Comparison of ENCODE assay signal across 8 cellular contexts in the genomic region with DNA sequence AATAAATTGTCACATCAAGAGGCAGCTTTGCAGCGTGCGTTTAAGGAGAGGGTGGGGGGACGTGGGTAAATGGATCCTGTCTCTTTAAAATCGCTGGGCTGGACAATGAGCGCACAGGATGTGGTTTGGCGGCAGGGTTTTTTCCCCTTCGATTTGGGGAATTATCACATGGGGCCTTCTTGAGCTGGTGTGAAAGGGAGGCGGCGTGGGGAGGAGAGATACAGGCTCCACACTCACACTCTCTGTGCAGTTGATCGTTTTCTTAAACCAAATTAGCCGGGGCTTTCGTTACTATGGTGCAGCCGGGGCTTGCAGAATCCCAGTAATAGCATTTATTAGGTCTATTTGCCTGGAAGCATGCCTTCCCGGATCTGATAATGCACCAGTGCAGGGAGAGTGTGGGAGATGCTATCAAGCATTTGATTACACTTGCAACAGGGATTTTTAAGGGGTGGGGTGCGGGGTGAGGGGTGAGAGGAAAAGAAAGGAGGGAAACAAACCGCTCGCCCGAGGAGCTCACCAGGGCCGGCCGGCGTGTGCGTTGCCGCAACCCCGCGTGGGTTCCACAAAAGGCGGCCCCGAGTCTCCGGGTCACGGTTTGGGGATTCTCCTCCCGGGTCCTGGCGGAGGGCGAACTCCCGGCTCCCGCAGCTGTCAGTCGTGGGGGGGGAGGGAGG.
DNase-seq lines count a peak whose midpoint lies in the region; ATAC-seq and TF ChIP-seq lines count a peak whose summit lies in the region.

No MANE protein-coding gene starts in this region.

- peak overlapping the region; percentile 89 to 96 for H3K27ac ChIP-seq in mucosa of rectum (ENCODE audit: low read depth in 2 of 2, low read length in 2 of 2)

- peak overlapping the region; percentile 69 for H3K4me3 ChIP-seq in epithelial cell of esophagus (ENCODE audit: low read length)
- H3K4me3 ChIP-seq in mucosa of rectum (ENCODE audit: low read length in 2 of 2) = peak overlapping the region; percentile 79 to 83

- H3K27me3 ChIP-seq in mucosa of rectum (ENCODE audit: control insufficient read depth in 2 of 2, insufficient read depth in 2 of 2, low read length in 2 of 2) = no peaks in the 10 kb centered on the region

- no peaks in the 10 kb centered on the region for H3K9me3 ChIP-seq in mucosa of rectum (ENCODE audit: control insufficient read depth in 2 of 2, low read length in 2 of 2)

- no peak for TF ChIP-seq CTCF in epithelial cell of esophagus (IDR thresholded peaks at IDR 0.05; ENCODE audit: insufficient read depth, low read depth, low read length, missing control alignments)

- peak overlapping the region; percentile 60 to 81 for H3K9ac ChIP-seq in mucosa of rectum (ENCODE audit: low read depth in 1 of 2, low read length in 2 of 2)

- ATAC-seq in GM18861 (IDR thresholded peaks at IDR 0.05; ENCODE audit: unreplicated experiment) (peak; percentile 39), HG03135 (IDR thresholded peaks at IDR 0.05; ENCODE audit: unreplicated experiment) (peak; percentile 55)

- no peaks in the 10 kb centered on the region for H3K36me3 ChIP-seq in mucosa of rectum (ENCODE audit: control insufficient read depth in 2 of 2, insufficient read depth in 2 of 2, low read length in 2 of 2)

- DNase-seq in AG08395 (ENCODE audit: low spot score) = peak; percentile 79
- peak; percentile 94 for DNase-seq in NOMO-1 treated with DMSO at 0.1 percent for 48 hours (lab: John Stamatoyannopoulos, UW; ENCODE audit: unreplicated experiment)
- peak; percentile 70 for DNase-seq in activated CD8-positive, alpha-beta memory T cell treated with anti-CD3 and anti-CD28 coated beads, Interleukin-2, amount 50 U/mL, for 24 hours (ENCODE audit: extremely low read depth)
- DNase-seq in epithelial cell of esophagus (ENCODE audit: low read depth) = peak; percentile 69
- peak; percentile 84 for DNase-seq in stimulated activated CD8-positive, alpha-beta memory T cell treated with anti-CD3 and anti-CD28 coated beads, Interleukin-4, amount 100 ng/mL, for 48 hours

- H3K4me1 ChIP-seq in mucosa of rectum (ENCODE audit: control insufficient read depth in 2 of 2, insufficient read depth in 2 of 2, low read length in 2 of 2) = peaks cover 37 to 38% of the 10 kb centered on the region in 2 donors

Comparison
In these comparisons a context has a peak if more than half of its experiments do, and no peak if none do; other contexts are left out.
1. Peak in every context shown above with its lines: DNase-seq, ATAC-seq, H3K4me3 ChIP-seq and H3K27ac ChIP-seq.